In the genomic region with DNA sequence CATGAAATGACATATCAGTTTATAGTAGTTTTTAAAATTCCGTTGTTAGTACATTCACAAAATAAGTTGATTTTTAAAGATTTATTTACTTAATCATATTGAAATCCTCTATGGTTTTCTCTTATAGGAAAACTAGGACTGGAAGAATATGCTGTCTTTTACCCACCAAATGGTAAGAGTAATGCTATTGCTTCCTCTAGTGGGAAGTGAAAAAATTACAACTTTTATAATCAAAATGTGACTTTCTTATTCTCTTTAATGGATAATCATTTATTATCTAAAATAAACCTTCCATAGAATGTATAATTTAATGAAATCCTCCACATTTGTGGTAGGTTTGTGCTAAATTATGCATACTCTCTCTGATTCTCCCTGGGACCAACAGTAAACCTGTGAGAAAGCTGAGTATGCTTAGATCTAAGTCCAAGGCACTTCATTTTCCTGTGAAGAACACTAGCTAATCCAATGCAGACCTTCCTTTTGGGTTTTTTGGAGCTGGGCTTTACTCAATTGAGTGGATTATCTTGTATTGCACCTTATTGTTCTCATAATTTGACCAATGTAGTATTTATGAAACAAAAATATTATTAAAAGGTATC, we compare ENCODE assay signal across 8 cellular contexts.
A peak's percentile ranks its signal among the peaks of the same experiment; 100 is the strongest.
DNase-seq lines count a peak whose midpoint lies in the region; TF ChIP-seq lines count a peak whose summit lies in the region.

No MANE protein-coding gene starts in this region.

- H3K27me3 ChIP-seq in effector memory CD4-positive, alpha-beta T cell (replicated peaks; ENCODE audit: control insufficient read depth, insufficient read depth, low read length, poor library complexity, severe bottlenecking) = no peaks in the 10 kb centered on the region

- H3K9me3 ChIP-seq in effector memory CD4-positive, alpha-beta T cell (ENCODE audit: control insufficient read depth, low read length) = no peaks in the 10 kb centered on the region

- no peaks in the 10 kb centered on the region for H3K36me3 ChIP-seq in effector memory CD4-positive, alpha-beta T cell (ENCODE audit: control insufficient read depth, insufficient read depth, low read length)

- H3K27ac ChIP-seq in effector memory CD4-positive, alpha-beta T cell (ENCODE audit: insufficient read depth, low read length, poor library complexity, severe bottlenecking) = no peak overlapping the region
- H3K27ac ChIP-seq in coronary artery = no peak overlapping the region

- H3K4me3 ChIP-seq in astrocyte of the cerebellum (ENCODE audit: low read depth, low read length) (no peak overlapping the region), coronary artery (no peak overlapping the region)
- no peak overlapping the region for H3K4me3 ChIP-seq in effector memory CD4-positive, alpha-beta T cell (ENCODE audit: insufficient read depth, low read depth, low read length, poor library complexity, severe bottlenecking)

- no peaks in the 10 kb centered on the region for H3K4me1 ChIP-seq in effector memory CD4-positive, alpha-beta T cell (ENCODE audit: control insufficient read depth, insufficient read depth, low read length, poor library complexity, severe bottlenecking)

- DNase-seq in Caki2 (ENCODE audit: low read depth) = peak; percentile 18
- peak; percentile 4 for DNase-seq in KG1 (lab: John Stamatoyannopoulos, UW)
- no peak for DNase-seq in astrocyte of the cerebellum (ENCODE audit: low read depth)
- DNase-seq in medulla oblongata (ENCODE audit: extremely low spot score) = peak; percentile 38
- DNase-seq in effector CD4-positive, alpha-beta T cell = no peak
- DNase-seq in effector memory CD4-positive, alpha-beta T cell = no peak
- no peak for DNase-seq in coronary artery (ENCODE audit: low spot score)
- no peak for DNase-seq in NCI-H2171 treated with DMSO at 0.1 percent for 48 hours (lab: John Stamatoyannopoulos, UW)

- TF ChIP-seq CTCF in astrocyte of the cerebellum (IDR thresholded peaks at IDR 0.05; ENCODE audit: low read depth, low read length, missing control alignments) = peak; percentile 35
- TF ChIP-seq CTCF in coronary artery (IDR thresholded peaks at IDR 0.05) = no peak

- in situ Hi-C loops in Caki2 (cut with HindIII; ENCODE audit: low pct_unique_long_range_greater_than_20kb, low sequenced_read_pairs) = loop anchor here (25.0 kb wide), 1 partner anchor 283 kb away; no protein-coding TSS in a partner anchor
- in situ Hi-C loops in astrocyte of the cerebellum (cut with HindIII; ENCODE audit: low sequenced_read_pairs) = loop anchor here (25.0 kb wide), 1 partner anchor 283 kb away; no protein-coding TSS in a partner anchor

Comparison
In these comparisons a context has a peak if more than half of its experiments do, and no peak if none do; other contexts are left out.
1. DNase-seq: peak in Caki2 (single experiment), KG1 (single experiment) and medulla oblongata (single experiment); none in astrocyte of the cerebellum (single experiment), effector CD4-positive, alpha-beta T cell (single experiment), effector memory CD4-positive, alpha-beta T cell (0 of 3), coronary artery (single experiment) and NCI-H2171 treated with DMSO at 0.1 percent for 48 hours (single experiment).